ENCODE assay signal across 15 cellular contexts in genomic region chr5:52947851-52948250, GRCh38. TPM values are rescaled to one million over a fixed set of nuclear protein-coding genes. Genes with fewer than 3 reads are reported as not detected.
DNase-seq lines count a peak whose midpoint lies in the region; ATAC-seq, FAIRE-seq and TF ChIP-seq lines count a peak whose summit lies in the region.
"Had no signal": no experiment of that assay in that cellular context is flagged by ENCODE, and none has a peak within 500 bp of the region (broad histone marks: within the 10 kb centered on the region; RNA-seq: fewer than 3 reads in every experiment).

No MANE protein-coding gene starts in this region.

- H3K9me3 ChIP-seq in astrocyte (ENCODE audit: insufficient read depth, low read depth, low read length) (no peaks in the 10 kb centered on the region), gastroesophageal sphincter (no peaks in the 10 kb centered on the region), transverse colon (no peaks in the 10 kb centered on the region)
- H3K9me3 ChIP-seq: gastrocnemius medialis, thyroid gland had no signal

- H3K4me2 ChIP-seq in astrocyte (ENCODE audit: low read length): peak overlapping the region; percentile 5

- DNase-seq in M059J (ENCODE audit: low read depth) (peak; percentile 19), astrocyte (ENCODE audit: low read depth) (peak; percentile 40), transverse colon (no peak), inferior parietal cortex (ENCODE audit: extremely low spot score) (no peak)
- DNase-seq in stimulated activated CD4-positive, alpha-beta T cell treated with anti-CD3 and anti-CD28 coated beads, Interleukin-4, amount 100 ng/mL, for 24 hours: no peak
- DNase-seq: gastrocnemius medialis had no signal

- H3K27ac ChIP-seq in astrocyte (ENCODE audit: low read depth, low read length) (peak overlapping the region; percentile 34), gastroesophageal sphincter (peak overlapping the region; percentile 72 to 78 (median 76)), transverse colon (peak overlapping the region; percentile 12 to 59 (median 32))
- H3K27ac ChIP-seq: gastrocnemius medialis, RWPE1, thyroid gland had no signal

- H3K27me3 ChIP-seq in astrocyte (ENCODE audit: insufficient read depth, low read length) (no peaks in the 10 kb centered on the region), gastroesophageal sphincter (no peaks in the 10 kb centered on the region), transverse colon (no peaks in the 10 kb centered on the region)
- H3K27me3 ChIP-seq: gastrocnemius medialis, thyroid gland had no signal

- H3K4me3 ChIP-seq in astrocyte (ENCODE audit: insufficient read depth, low read depth, low read length) (no peak overlapping the region), gastroesophageal sphincter (no peak overlapping the region), transverse colon (no peak overlapping the region)
- H3K4me3 ChIP-seq: gastrocnemius medialis, thyroid gland had no signal

- H3K79me2 ChIP-seq in astrocyte (ENCODE audit: insufficient read depth, low read length): no peaks in the 10 kb centered on the region

- TF ChIP-seq CTCF in astrocyte (IDR thresholded peaks at IDR 0.05; ENCODE audit: insufficient read depth, low read depth, low read length) (no peak), gastroesophageal sphincter (IDR thresholded peaks at IDR 0.05) (no peak), transverse colon (IDR thresholded peaks at IDR 0.05) (no peak)

- peaks cover 14% of the 10 kb centered on the region for H3K4me1 ChIP-seq in astrocyte (ENCODE audit: insufficient read depth, low read length)
- peaks cover 6 to 86% (median 36%) of the 10 kb centered on the region in 3 donors for H3K4me1 ChIP-seq in gastroesophageal sphincter
- peaks cover 0 to 38% (median 9%) of the 10 kb centered on the region in 4 donors for H3K4me1 ChIP-seq in transverse colon
- H3K4me1 ChIP-seq: gastrocnemius medialis, thyroid gland had no signal

- H3K4me3 Mint-ChIP-seq in astrocyte (ENCODE audit: unreplicated experiment): no peak overlapping the region
- H3K4me3 Mint-ChIP-seq: activated CD4-positive, alpha-beta T cell treated with anti-CD3 and anti-CD28 coated beads, Interleukin-2, amount 10 ng/mL, durations not matched to agents 7 days and 5 days; activated T-helper 17 cell treated with anti-CD3 and anti-CD28 coated beads, Interleukin-2, amount 50 U/mL, for 72 hours; dendritic cell treated with granulocyte-macrophage colony-stimulating factor and Interleukin-4, amounts not matched to agents 40 ng/mL and 50 ng/mL, for 4 days had no signal

- H4K20me1 ChIP-seq in astrocyte (ENCODE audit: insufficient read depth, low read length): no peaks in the 10 kb centered on the region

- H3K36me3 Mint-ChIP-seq in astrocyte (ENCODE audit: low read depth, unreplicated experiment): no peaks in the 10 kb centered on the region
- H3K36me3 Mint-ChIP-seq: activated naive CD8-positive, alpha-beta T cell had no signal

- peak; percentile 39 for FAIRE-seq in astrocyte (lab: Jason Lieb, UNC)

- peaks cover 22% of the 10 kb centered on the region for H3K4me1 Mint-ChIP-seq in astrocyte (ENCODE audit: low read depth, unreplicated experiment)

- no peak overlapping the region for H2AFZ ChIP-seq in astrocyte (ENCODE audit: low read depth, low read length)

- H3K36me3 ChIP-seq in astrocyte (ENCODE audit: insufficient read depth, low read length): no peaks in the 10 kb centered on the region
- H3K36me3 ChIP-seq in gastroesophageal sphincter: peaks cover 0 to 16% of the 10 kb centered on the region in 2 donors
- peaks cover 0 to 2% (median 0%) of the 10 kb centered on the region in 4 donors for H3K36me3 ChIP-seq in transverse colon
- H3K36me3 ChIP-seq: gastrocnemius medialis, thyroid gland had no signal

- TF ChIP-seq EP300 in gastroesophageal sphincter (IDR thresholded peaks at IDR 0.05) (no peak), transverse colon (IDR thresholded peaks at IDR 0.05; ENCODE audit: low read depth) (no peak)

- in situ Hi-C loops in transverse colon (cut with MboI; ENCODE audit: low pct_ligation_motif_present in 1 of 4, low pct_unique_long_range_greater_than_20kb in 1 of 4, low sequenced_read_pairs in 3 of 4): loop anchor here in 2 of 4 donors (5.0 to 10.0 kb wide), 2 partner anchors 147 to 149 kb away; no protein-coding TSS in a partner anchor

- H3K9me3 Mint-ChIP-seq in astrocyte (ENCODE audit: unreplicated experiment): no peaks in the 10 kb centered on the region
- H3K9me3 Mint-ChIP-seq: activated CD4-positive, alpha-beta T cell treated with anti-CD3 and anti-CD28 coated beads, Interleukin-2, amount 10 ng/mL, durations not matched to agents 7 days and 5 days; activated T-helper 17 cell treated with anti-CD3 and anti-CD28 coated beads, Interleukin-2, amount 50 U/mL, for 72 hours; dendritic cell treated with granulocyte-macrophage colony-stimulating factor and Interleukin-4, amounts not matched to agents 40 ng/mL and 50 ng/mL, for 4 days; natural killer cell treated with Interleukin-12 subunit alpha and Interleukin-12 subunit beta and Interleukin-15 and Interleukin-18, amount 100 ng/mL, for 72 hours had no signal

- peak overlapping the region; percentile 23 for H3K27ac Mint-ChIP-seq in astrocyte (ENCODE audit: unreplicated experiment)
- H3K27ac Mint-ChIP-seq: activated naive CD8-positive, alpha-beta T cell; dendritic cell treated with granulocyte-macrophage colony-stimulating factor and Interleukin-4, amounts not matched to agents 40 ng/mL and 50 ng/mL, for 4 days; natural killer cell treated with Interleukin-12 subunit alpha and Interleukin-12 subunit beta and Interleukin-15 and Interleukin-18, amount 100 ng/mL, for 72 hours had no signal

- TF ChIP-seq POLR2A in gastroesophageal sphincter (IDR thresholded peaks at IDR 0.05) (no peak), transverse colon (IDR thresholded peaks at IDR 0.05) (no peak)

- H3K9ac ChIP-seq in astrocyte (ENCODE audit: low read length): no peak overlapping the region

- ATAC-seq in gastroesophageal sphincter (no peak), HG03159 (IDR thresholded peaks at IDR 0.05; ENCODE audit: unreplicated experiment) (no peak)

- intact Hi-C loops in transverse colon (cut with DNase I; ENCODE audit: low total_unique reads): no loop called here

- H3K27me3 Mint-ChIP-seq in astrocyte (ENCODE audit: low read depth, unreplicated experiment): no peaks in the 10 kb centered on the region
- H3K27me3 Mint-ChIP-seq: activated CD4-positive, alpha-beta T cell treated with anti-CD3 and anti-CD28 coated beads, Interleukin-2, amount 10 ng/mL, durations not matched to agents 7 days and 5 days; activated naive CD8-positive, alpha-beta T cell; activated T-helper 17 cell treated with anti-CD3 and anti-CD28 coated beads, Interleukin-2, amount 50 U/mL, for 72 hours; dendritic cell treated with granulocyte-macrophage colony-stimulating factor and Interleukin-4, amounts not matched to agents 40 ng/mL and 50 ng/mL, for 4 days; natural killer cell treated with Interleukin-12 subunit alpha and Interleukin-12 subunit beta and Interleukin-15 and Interleukin-18, amount 100 ng/mL, for 72 hours had no signal

RNA-seq across cellular contexts. Expression of gene ITGA2, which starts 41.3 kb away (rescaled TPM):
- total RNA-seq in M059J (2014; rRNA removed; shearing (Covaris generic)): 24.6 and 30.1 TPM in 2 replicates
- total RNA-seq in astrocyte: 20.1 and 35.9 TPM in 2 replicates
- 10 to 100 TPM in 2 of 4 donors, 1 to 10 TPM in 2; 1.5 to 14.6 (median 10.0) TPM for total RNA-seq in gastroesophageal sphincter
- total RNA-seq in transverse colon: 10 to 100 TPM in 1 of 4 donors, 1 to 10 TPM in 3; 1.5 to 10.1 (median 8.7) TPM

Comparison
In these comparisons a context has a peak if more than half of its experiments do, and no peak if none do; other contexts are left out.
1. DNase-seq: peak in M059J (single experiment) and astrocyte (single experiment); none in transverse colon (single experiment), stimulated activated CD4-positive, alpha-beta T cell treated with anti-CD3 and anti-CD28 coated beads, Interleukin-4, amount 100 ng/mL, for 24 hours (single experiment) and inferior parietal cortex (single experiment).
2. Peak in every context shown above with its lines, with median percentiles within 50 percentile points of each other: H3K27ac ChIP-seq.